ENCODE assay signal across 1 cellular context in genomic region chr5:1523793-1524480, GRCh38.
A peak's percentile ranks its signal among the peaks of the same experiment; 100 is the strongest.
TF ChIP-seq lines count a peak whose summit lies in the region.

Gene LPCAT1, minus strand, starts transcription at chr5:1523960. Its CDS starts 116 bp downstream, at chr5:1523844.

TF ChIP-seq in K562, 482 proteins besides CTCF, POLR2A, EP300 and RAD21 (continued from another document and continues in another):
- TF ChIP-seq ZBTB40 (IDR thresholded peaks at IDR 0.05) (peak; percentile 52), ZBTB40 (CRISPR knock-in tag; IDR thresholded peaks at IDR 0.05) (no peak), RBFOX2 (IDR thresholded peaks at IDR 0.05; ENCODE audit: low read depth, low read length) (peak; percentile 74), ZNF707 (CRISPR knock-in tag; conservative IDR thresholded peaks at IDR 0.05) (no peak), ZBTB1 (CRISPR knock-in tag; IDR thresholded peaks at IDR 0.05; ENCODE audit: borderline replicate concordance, low read depth) (no peak), ZNF830 (CRISPR knock-in tag; IDR thresholded peaks at IDR 0.05) (no peak), CUX1 (CRISPR knock-in tag; IDR thresholded peaks at IDR 0.05) (no peak), TBL1XR1 (IDR thresholded peaks at IDR 0.05; ENCODE audit: low read length in 2 of 2) (no peak), SMAD4 (CRISPR knock-in tag; conservative IDR thresholded peaks at IDR 0.05) (peak; percentile 50; the same call in 1 of the 2 replicates), HMGN3 (IDR thresholded peaks at IDR 0.05; ENCODE audit: borderline replicate concordance, extremely low read depth, insufficient read length, low read depth, low read length) (peak; percentile 50), MTA1 (IDR thresholded peaks at IDR 0.05; ENCODE audit: borderline replicate concordance) (no peak), PTRF (tag; IDR thresholded peaks at IDR 0.05) (no peak), PBX2 (CRISPR knock-in tag; IDR thresholded peaks at IDR 0.05; ENCODE audit: low read depth) (no peak), PBX2 (tag; conservative IDR thresholded peaks at IDR 0.05; ENCODE audit: low read depth) (no peak), ZNF347 (CRISPR knock-in tag; IDR thresholded peaks at IDR 0.05; ENCODE audit: low read depth) (no peak), HMBOX1 (IDR thresholded peaks at IDR 0.05) (no peak), FOXM1 (IDR thresholded peaks at IDR 0.05; ENCODE audit: low read depth) (no peak), FOXM1 (CRISPR knock-in tag; IDR thresholded peaks at IDR 0.05; ENCODE audit: low read depth) (no peak; the same call in 1 of the 2 replicates), FOXK2 (conservative IDR thresholded peaks at IDR 0.05 in 1 of 2, IDR thresholded peaks at IDR 0.05 in 1 of 2; ENCODE audit: low read depth in 2 of 2) (no peak), CCAR2 (IDR thresholded peaks at IDR 0.05; ENCODE audit: low read depth, low read length) (no peak), RBM34 (IDR thresholded peaks at IDR 0.05; ENCODE audit: borderline replicate concordance, insufficient read depth, low read length) (no peak), RAD51 (IDR thresholded peaks at IDR 0.05; ENCODE audit: borderline replicate concordance, low read depth) (no peak), ZNF511 (CRISPR knock-in tag; IDR thresholded peaks at IDR 0.05) (peak; percentile 81; the same call in 1 of the 2 replicates), MCM7 (IDR thresholded peaks at IDR 0.05) (no peak), HDGF (IDR thresholded peaks at IDR 0.05) (no peak), MCM3 (IDR thresholded peaks at IDR 0.05) (no peak), TARDBP (IDR thresholded peaks at IDR 0.05) (no peak), FOXJ3 (CRISPR knock-in tag; IDR thresholded peaks at IDR 0.05) (no peak), NONO (IDR thresholded peaks at IDR 0.05; ENCODE audit: low read depth in 2 of 2, low read length in 1 of 2) (peak in 1 of 2 experiments; percentile 87; a peak in 2 of 4 replicates), NFE2L1 (tag; IDR thresholded peaks at IDR 0.05; ENCODE audit: borderline replicate concordance, low read depth) (no peak), ZBTB5 (IDR thresholded peaks at IDR 0.05) (no peak)
- TF ChIP-seq, protein P1, sequence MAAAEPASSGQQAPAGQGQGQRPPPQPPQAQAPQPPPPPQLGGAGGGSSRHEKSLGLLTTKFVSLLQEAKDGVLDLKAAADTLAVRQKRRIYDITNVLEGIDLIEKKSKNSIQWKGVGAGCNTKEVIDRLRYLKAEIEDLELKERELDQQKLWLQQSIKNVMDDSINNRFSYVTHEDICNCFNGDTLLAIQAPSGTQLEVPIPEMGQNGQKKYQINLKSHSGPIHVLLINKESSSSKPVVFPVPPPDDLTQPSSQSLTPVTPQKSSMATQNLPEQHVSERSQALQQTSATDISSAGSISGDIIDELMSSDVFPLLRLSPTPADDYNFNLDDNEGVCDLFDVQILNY (CRISPR knock-in tag; IDR thresholded peaks at IDR 0.05), result no peak
- TF ChIP-seq, protein P2, sequence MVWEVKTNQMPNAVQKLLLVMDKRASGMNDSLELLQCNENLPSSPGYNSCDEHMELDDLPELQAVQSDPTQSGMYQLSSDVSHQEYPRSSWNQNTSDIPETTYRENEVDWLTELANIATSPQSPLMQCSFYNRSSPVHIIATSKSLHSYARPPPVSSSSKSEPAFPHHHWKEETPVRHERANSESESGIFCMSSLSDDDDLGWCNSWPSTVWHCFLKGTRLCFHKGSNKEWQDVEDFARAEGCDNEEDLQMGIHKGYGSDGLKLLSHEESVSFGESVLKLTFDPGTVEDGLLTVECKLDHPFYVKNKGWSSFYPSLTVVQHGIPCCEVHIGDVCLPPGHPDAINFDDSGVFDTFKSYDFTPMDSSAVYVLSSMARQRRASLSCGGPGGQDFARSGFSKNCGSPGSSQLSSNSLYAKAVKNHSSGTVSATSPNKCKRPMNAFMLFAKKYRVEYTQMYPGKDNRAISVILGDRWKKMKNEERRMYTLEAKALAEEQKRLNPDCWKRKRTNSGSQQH (CRISPR knock-in tag; IDR thresholded peaks at IDR 0.05), result no peak
